In the genomic region with DNA sequence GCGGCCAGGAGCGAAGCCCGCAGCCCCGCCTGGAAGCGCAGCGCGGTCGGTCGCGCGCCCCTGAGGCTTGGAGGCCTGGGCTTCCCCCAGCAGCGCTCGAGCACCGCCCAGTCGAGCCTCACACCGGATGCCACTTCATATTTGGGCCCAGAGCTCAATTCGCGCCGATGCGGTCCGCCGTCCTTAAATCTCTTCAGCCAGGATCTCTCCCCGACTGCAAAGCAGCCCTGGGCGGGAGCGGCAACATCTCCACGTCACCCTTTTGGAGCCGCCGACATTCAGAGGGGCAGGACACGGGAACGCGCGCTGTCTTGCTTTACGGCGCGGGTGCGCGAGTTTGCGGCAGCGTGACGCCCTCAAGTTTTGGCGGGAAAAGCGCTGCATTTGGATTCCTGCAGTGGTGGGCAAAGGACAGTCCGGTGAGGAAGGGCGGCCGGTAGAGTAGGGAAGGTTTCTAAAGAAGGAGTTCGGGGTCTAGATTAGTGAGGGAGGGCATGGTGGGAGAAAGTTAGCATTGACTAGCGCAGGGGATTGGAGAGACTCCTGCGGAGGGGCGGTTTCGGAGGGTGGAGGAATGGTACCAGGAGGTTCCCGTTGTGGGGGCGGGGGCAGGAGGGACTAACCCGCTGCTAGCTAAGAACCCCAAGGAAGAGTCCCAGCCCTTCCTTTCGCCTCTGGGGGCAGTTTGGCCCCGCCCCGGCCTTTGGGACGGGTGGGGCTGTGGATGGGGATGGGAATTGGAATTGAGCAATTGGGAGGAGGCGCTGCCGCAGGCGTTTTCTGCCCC, we compare ENCODE assay signal across 1 cellular context.
TF ChIP-seq lines count a peak whose summit lies in the region.

No MANE protein-coding gene starts in this region.

TF ChIP-seq in HEK293, 187 proteins besides CTCF, POLR2A, EP300 and RAD21 (continued from another document and continues in another):
- TF ChIP-seq, protein P1, sequence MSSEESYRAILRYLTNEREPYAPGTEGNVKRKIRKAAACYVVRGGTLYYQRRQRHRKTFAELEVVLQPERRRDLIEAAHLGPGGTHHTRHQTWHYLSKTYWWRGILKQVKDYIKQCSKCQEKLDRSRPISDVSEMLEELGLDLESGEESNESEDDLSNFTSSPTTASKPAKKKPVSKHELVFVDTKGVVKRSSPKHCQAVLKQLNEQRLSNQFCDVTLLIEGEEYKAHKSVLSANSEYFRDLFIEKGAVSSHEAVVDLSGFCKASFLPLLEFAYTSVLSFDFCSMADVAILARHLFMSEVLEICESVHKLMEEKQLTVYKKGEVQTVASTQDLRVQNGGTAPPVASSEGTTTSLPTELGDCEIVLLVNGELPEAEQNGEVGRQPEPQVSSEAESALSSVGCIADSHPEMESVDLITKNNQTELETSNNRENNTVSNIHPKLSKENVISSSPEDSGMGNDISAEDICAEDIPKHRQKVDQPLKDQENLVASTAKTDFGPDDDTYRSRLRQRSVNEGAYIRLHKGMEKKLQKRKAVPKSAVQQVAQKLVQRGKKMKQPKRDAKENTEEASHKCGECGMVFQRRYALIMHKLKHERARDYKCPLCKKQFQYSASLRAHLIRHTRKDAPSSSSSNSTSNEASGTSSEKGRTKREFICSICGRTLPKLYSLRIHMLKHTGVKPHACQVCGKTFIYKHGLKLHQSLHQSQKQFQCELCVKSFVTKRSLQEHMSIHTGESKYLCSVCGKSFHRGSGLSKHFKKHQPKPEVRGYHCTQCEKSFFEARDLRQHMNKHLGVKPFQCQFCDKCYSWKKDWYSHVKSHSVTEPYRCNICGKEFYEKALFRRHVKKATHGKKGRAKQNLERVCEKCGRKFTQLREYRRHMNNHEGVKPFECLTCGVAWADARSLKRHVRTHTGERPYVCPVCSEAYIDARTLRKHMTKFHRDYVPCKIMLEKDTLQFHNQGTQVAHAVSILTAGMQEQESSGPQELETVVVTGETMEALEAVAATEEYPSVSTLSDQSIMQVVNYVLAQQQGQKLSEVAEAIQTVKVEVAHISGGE (tag by site-specific recombination; conservative IDR thresholded peaks at IDR 0.05; ENCODE audit: low read depth) = peak; percentile 53
- TF ChIP-seq ZBTB7A (tag by site-specific recombination; IDR thresholded peaks at IDR 0.05; ENCODE audit: low read depth) (peak; percentile 51; the same call in 1 of the 2 replicates), HOXC10 (CRISPR knock-in tag; IDR thresholded peaks at IDR 0.05) (0 out of 2 replicates have a peak, but pooled peaks have one; percentile 32), ZNF433 (tag by site-specific recombination; IDR thresholded peaks at IDR 0.05; ENCODE audit: low read depth) (no peak), ZFP69B (tag by site-specific recombination; IDR thresholded peaks at IDR 0.05) (peak; percentile 86), ZNF394 (tag by site-specific recombination; IDR thresholded peaks at IDR 0.05; ENCODE audit: borderline replicate concordance) (peak; percentile 73), MYNN (tag by site-specific recombination; IDR thresholded peaks at IDR 0.05; ENCODE audit: borderline replicate concordance) (peak; percentile 39; the same call in 1 of the 2 replicates), ZNF830 (tag by site-specific recombination; IDR thresholded peaks at IDR 0.05; ENCODE audit: low read depth) (no peak), ZNF391 (tag by site-specific recombination; IDR thresholded peaks at IDR 0.05; ENCODE audit: borderline replicate concordance, low read depth) (peak; percentile 94), ZEB2 (tag by site-specific recombination; IDR thresholded peaks at IDR 0.05) (peak; percentile 87), ZNF366 (tag by site-specific recombination; conservative IDR thresholded peaks at IDR 0.05) (peak; percentile 69), ZNF660 (tag by site-specific recombination; IDR thresholded peaks at IDR 0.05) (peak; percentile 64)
- TF ChIP-seq, protein P2, sequence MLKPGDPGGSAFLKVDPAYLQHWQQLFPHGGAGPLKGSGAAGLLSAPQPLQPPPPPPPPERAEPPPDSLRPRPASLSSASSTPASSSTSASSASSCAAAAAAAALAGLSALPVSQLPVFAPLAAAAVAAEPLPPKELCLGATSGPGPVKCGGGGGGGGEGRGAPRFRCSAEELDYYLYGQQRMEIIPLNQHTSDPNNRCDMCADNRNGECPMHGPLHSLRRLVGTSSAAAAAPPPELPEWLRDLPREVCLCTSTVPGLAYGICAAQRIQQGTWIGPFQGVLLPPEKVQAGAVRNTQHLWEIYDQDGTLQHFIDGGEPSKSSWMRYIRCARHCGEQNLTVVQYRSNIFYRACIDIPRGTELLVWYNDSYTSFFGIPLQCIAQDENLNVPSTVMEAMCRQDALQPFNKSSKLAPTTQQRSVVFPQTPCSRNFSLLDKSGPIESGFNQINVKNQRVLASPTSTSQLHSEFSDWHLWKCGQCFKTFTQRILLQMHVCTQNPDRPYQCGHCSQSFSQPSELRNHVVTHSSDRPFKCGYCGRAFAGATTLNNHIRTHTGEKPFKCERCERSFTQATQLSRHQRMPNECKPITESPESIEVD (tag by site-specific recombination; IDR thresholded peaks at IDR 0.05) = no peak
- TF ChIP-seq, protein P3, sequence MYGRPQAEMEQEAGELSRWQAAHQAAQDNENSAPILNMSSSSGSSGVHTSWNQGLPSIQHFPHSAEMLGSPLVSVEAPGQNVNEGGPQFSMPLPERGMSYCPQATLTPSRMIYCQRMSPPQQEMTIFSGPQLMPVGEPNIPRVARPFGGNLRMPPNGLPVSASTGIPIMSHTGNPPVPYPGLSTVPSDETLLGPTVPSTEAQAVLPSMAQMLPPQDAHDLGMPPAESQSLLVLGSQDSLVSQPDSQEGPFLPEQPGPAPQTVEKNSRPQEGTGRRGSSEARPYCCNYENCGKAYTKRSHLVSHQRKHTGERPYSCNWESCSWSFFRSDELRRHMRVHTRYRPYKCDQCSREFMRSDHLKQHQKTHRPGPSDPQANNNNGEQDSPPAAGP (tag by site-specific recombination; IDR thresholded peaks at IDR 0.05) = peak; percentile 95
- TF ChIP-seq, protein P4, sequence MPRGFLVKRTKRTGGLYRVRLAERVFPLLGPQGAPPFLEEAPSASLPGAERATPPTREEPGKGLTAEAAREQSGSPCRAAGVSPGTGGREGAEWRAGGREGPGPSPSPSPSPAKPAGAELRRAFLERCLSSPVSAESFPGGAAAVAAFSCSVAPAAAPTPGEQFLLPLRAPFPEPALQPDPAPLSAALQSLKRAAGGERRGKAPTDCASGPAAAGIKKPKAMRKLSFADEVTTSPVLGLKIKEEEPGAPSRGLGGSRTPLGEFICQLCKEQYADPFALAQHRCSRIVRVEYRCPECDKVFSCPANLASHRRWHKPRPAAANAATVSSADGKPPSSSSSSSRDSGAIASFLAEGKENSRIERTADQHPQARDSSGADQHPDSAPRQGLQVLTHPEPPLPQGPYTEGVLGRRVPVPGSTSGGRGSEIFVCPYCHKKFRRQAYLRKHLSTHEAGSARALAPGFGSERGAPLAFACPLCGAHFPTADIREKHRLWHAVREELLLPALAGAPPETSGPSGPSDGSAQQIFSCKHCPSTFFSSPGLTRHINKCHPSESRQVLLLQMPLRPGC (tag by site-specific recombination; IDR thresholded peaks at IDR 0.05) = peak; percentile 100
- TF ChIP-seq, protein P5, sequence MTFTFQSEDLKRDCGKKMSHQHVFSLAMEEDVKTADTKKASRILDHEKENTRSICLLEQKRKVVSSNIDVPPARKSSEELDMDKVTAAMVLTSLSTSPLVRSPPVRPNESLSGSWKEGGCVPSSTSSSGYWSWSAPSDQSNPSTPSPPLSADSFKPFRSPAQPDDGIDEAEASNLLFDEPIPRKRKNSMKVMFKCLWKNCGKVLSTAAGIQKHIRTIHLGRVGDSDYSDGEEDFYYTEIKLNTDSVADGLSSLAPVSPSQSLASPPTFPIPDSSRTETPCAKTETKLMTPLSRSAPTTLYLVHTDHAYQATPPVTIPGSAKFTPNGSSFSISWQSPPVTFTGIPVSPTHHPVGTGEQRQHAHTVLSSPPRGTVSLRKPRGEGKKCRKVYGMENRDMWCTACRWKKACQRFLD (tag by site-specific recombination; IDR thresholded peaks at IDR 0.05) = no peak
- TF ChIP-seq, protein P6, sequence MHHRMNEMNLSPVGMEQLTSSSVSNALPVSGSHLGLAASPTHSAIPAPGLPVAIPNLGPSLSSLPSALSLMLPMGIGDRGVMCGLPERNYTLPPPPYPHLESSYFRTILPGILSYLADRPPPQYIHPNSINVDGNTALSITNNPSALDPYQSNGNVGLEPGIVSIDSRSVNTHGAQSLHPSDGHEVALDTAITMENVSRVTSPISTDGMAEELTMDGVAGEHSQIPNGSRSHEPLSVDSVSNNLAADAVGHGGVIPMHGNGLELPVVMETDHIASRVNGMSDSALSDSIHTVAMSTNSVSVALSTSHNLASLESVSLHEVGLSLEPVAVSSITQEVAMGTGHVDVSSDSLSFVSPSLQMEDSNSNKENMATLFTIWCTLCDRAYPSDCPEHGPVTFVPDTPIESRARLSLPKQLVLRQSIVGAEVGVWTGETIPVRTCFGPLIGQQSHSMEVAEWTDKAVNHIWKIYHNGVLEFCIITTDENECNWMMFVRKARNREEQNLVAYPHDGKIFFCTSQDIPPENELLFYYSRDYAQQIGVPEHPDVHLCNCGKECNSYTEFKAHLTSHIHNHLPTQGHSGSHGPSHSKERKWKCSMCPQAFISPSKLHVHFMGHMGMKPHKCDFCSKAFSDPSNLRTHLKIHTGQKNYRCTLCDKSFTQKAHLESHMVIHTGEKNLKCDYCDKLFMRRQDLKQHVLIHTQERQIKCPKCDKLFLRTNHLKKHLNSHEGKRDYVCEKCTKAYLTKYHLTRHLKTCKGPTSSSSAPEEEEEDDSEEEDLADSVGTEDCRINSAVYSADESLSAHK (tag by site-specific recombination; IDR thresholded peaks at IDR 0.05) = peak; percentile 65; the same call in 1 of the 2 replicates
- TF ChIP-seq, protein P7, sequence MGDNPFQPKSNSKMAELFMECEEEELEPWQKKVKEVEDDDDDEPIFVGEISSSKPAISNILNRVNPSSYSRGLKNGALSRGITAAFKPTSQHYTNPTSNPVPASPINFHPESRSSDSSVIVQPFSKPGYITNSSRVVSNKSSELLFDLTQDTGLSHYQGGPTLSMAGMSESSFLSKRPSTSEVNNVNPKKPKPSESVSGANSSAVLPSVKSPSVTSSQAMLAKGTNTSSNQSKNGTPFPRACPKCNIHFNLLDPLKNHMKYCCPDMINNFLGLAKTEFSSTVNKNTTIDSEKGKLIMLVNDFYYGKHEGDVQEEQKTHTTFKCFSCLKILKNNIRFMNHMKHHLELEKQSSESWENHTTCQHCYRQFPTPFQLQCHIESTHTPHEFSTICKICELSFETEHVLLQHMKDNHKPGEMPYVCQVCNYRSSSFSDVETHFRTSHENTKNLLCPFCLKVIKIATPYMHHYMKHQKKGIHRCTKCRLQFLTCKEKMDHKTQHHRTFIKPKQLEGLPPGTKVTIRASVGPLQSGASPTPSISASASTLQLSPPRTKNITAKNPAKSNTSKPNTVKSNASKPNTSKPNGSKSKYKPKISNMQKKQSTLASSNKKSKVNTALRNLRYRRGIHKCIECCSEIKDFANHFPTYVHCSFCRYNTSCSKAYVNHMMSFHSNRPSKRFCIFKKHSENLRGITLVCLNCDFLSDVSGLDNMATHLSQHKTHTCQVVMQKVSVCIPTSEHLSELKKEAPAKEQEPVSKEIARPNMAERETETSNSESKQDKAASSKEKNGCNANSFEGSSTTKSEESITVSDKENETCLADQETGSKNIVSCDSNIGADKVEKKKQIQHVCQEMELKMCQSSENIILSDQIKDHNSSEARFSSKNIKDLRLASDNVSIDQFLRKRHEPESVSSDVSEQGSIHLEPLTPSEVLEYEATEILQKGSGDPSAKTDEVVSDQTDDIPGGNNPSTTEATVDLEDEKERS (tag by site-specific recombination; IDR thresholded peaks at IDR 0.05) = no peak
- TF ChIP-seq, protein P8, sequence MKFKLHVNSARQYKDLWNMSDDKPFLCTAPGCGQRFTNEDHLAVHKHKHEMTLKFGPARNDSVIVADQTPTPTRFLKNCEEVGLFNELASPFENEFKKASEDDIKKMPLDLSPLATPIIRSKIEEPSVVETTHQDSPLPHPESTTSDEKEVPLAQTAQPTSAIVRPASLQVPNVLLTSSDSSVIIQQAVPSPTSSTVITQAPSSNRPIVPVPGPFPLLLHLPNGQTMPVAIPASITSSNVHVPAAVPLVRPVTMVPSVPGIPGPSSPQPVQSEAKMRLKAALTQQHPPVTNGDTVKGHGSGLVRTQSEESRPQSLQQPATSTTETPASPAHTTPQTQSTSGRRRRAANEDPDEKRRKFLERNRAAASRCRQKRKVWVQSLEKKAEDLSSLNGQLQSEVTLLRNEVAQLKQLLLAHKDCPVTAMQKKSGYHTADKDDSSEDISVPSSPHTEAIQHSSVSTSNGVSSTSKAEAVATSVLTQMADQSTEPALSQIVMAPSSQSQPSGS (tag by site-specific recombination; IDR thresholded peaks at IDR 0.05; ENCODE audit: low read depth) = peak; percentile 77
- TF ChIP-seq, protein P9, sequence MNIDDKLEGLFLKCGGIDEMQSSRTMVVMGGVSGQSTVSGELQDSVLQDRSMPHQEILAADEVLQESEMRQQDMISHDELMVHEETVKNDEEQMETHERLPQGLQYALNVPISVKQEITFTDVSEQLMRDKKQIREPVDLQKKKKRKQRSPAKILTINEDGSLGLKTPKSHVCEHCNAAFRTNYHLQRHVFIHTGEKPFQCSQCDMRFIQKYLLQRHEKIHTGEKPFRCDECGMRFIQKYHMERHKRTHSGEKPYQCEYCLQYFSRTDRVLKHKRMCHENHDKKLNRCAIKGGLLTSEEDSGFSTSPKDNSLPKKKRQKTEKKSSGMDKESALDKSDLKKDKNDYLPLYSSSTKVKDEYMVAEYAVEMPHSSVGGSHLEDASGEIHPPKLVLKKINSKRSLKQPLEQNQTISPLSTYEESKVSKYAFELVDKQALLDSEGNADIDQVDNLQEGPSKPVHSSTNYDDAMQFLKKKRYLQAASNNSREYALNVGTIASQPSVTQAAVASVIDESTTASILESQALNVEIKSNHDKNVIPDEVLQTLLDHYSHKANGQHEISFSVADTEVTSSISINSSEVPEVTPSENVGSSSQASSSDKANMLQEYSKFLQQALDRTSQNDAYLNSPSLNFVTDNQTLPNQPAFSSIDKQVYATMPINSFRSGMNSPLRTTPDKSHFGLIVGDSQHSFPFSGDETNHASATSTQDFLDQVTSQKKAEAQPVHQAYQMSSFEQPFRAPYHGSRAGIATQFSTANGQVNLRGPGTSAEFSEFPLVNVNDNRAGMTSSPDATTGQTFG (tag by site-specific recombination; IDR thresholded peaks at IDR 0.05; ENCODE audit: borderline replicate concordance) = peak; percentile 46; the same call in 1 of the 2 replicates
